Comparison of ENCODE assay signal across 8 cellular contexts in genomic region chr18:10851824-10852225, GRCh38.
DNase-seq lines count a peak whose midpoint lies in the region; ATAC-seq and TF ChIP-seq lines count a peak whose summit lies in the region.

No MANE protein-coding gene starts in this region.

- no peak for TF ChIP-seq POLR2A in body of pancreas (IDR thresholded peaks at IDR 0.05)

- H3K9me3 ChIP-seq in body of pancreas, result no peaks in the 10 kb centered on the region
- H3K9me3 ChIP-seq in aorta (ENCODE audit: control insufficient read depth, low read length), result no peaks in the 10 kb centered on the region

- DNase-seq in AML-193 (lab: John Stamatoyannopoulos, UW) (peak; percentile 52 to 58), GM19238 (ENCODE audit: insufficient read length, low spot score) (peak; percentile 19), NCI-H345 treated with DMSO at 0.1 percent for 48 hours (lab: John Stamatoyannopoulos, UW; ENCODE audit: unreplicated experiment) (peak; percentile 52), body of pancreas (peak in 1 of 4 donors; percentile 6), kidney tubule cell (ENCODE audit: low spot score) (peak; percentile 52), aorta (no peak)
- no peak for DNase-seq in activated CD4-positive, alpha-beta T cell treated with anti-CD3 and anti-CD28 coated beads, Interleukin-2, amount 50 U/mL, for 4 hours
- DNase-seq in T-helper 2 cell treated with Interferon-gamma antibody and Interleukin-4, amounts not matched to agents 5 μg/mL and 100 μg/mL, for 36 hours (ENCODE audit: low spot score), result no peak

- intact Hi-C loops in body of pancreas (cut with DNase I), result loop anchor here (10.0 kb wide), 1 partner anchor 183 kb away; no protein-coding TSS in a partner anchor
- intact Hi-C loops in aorta (cut with DNase I), result loop anchor here (2.0 to 5.0 kb wide), 5 partner anchors 189 to 703 kb away; no protein-coding TSS in a partner anchor

- H3K4me1 ChIP-seq in body of pancreas (peaks cover 5% of the 10 kb centered on the region), aorta (ENCODE audit: control insufficient read depth in 1 of 2, insufficient read depth in 2 of 2, low read length in 2 of 2) (no peaks in the 10 kb centered on the region)

- H3K4me3 ChIP-seq in body of pancreas (no peak overlapping the region), aorta (ENCODE audit: low read length in 2 of 2) (no peak overlapping the region)

- peak in 6 of 7 experiments; percentile 61 to 84 (median 80) for TF ChIP-seq CTCF in body of pancreas (IDR thresholded peaks at IDR 0.05)

- no peaks in the 10 kb centered on the region for H3K36me3 ChIP-seq in body of pancreas (replicated peaks in 1 of 2; ENCODE audit: insufficient read depth in 1 of 2, low read depth in 2 of 2)
- H3K36me3 ChIP-seq in aorta (ENCODE audit: control insufficient read depth in 1 of 2, insufficient read depth in 2 of 2, low read length in 1 of 2), result no peaks in the 10 kb centered on the region

- H3K4me1 Mint-ChIP-seq in T-helper 2 cell treated with Interferon-gamma antibody and Interleukin-4, amounts not matched to agents 5 μg/mL and 100 μg/mL, for 36 hours (ENCODE audit: low read depth), result no peaks in the 10 kb centered on the region

- peaks cover 5% of the 10 kb centered on the region for H3K27me3 Mint-ChIP-seq in T-helper 2 cell treated with Interferon-gamma antibody and Interleukin-4, amounts not matched to agents 5 μg/mL and 100 μg/mL, for 36 hours (ENCODE audit: low read depth)

- H3K27ac Mint-ChIP-seq in T-helper 2 cell treated with Interferon-gamma antibody and Interleukin-4, amounts not matched to agents 5 μg/mL and 100 μg/mL, for 36 hours, result no peak overlapping the region

- 0% methylated on average over 3 of the region's 3 CpGs for WGBS in body of pancreas, 2 donors
- 1% methylated on average over 3 of the region's 3 CpGs for WGBS in aorta, 2 donors

- ATAC-seq in body of pancreas, result peak; percentile 45
- ATAC-seq in aorta (ENCODE audit: low FRiP score), result peak; percentile 67

- H3K27ac ChIP-seq in body of pancreas, result no peak overlapping the region
- no peak overlapping the region for H3K27ac ChIP-seq in aorta (ENCODE audit: low read depth in 1 of 2, low read length in 2 of 2)

- H3K9me3 Mint-ChIP-seq in T-helper 2 cell treated with Interferon-gamma antibody and Interleukin-4, amounts not matched to agents 5 μg/mL and 100 μg/mL, for 36 hours, result no peaks in the 10 kb centered on the region

- no peak overlapping the region for H3K4me3 Mint-ChIP-seq in T-helper 2 cell treated with Interferon-gamma antibody and Interleukin-4, amounts not matched to agents 5 μg/mL and 100 μg/mL, for 36 hours

- no peaks in the 10 kb centered on the region for H3K36me3 Mint-ChIP-seq in T-helper 2 cell treated with Interferon-gamma antibody and Interleukin-4, amounts not matched to agents 5 μg/mL and 100 μg/mL, for 36 hours (ENCODE audit: low read depth)

- H3K27me3 ChIP-seq in body of pancreas, result no peaks in the 10 kb centered on the region
- H3K27me3 ChIP-seq in aorta (ENCODE audit: control insufficient read depth in 1 of 2, insufficient read depth in 2 of 2, low read length in 1 of 2), result no peaks in the 10 kb centered on the region

Comparison
In these comparisons a context has a peak if more than half of its experiments do, and no peak if none do; other contexts are left out.
1. DNase-seq: peak in AML-193 (2 of 2), GM19238 (single experiment), NCI-H345 treated with DMSO at 0.1 percent for 48 hours (single experiment) and kidney tubule cell (single experiment); none in aorta (0 of 2), activated CD4-positive, alpha-beta T cell treated with anti-CD3 and anti-CD28 coated beads, Interleukin-2, amount 50 U/mL, for 4 hours (0 of 2) and T-helper 2 cell treated with Interferon-gamma antibody and Interleukin-4, amounts not matched to agents 5 μg/mL and 100 μg/mL, for 36 hours (single experiment).